ENCODE assay signal across 22 cellular contexts in genomic region chr20:9262653-9263194, GRCh38.
A peak's percentile ranks its signal among the peaks of the same experiment; 100 is the strongest.
DNase-seq lines count a peak whose midpoint lies in the region; ATAC-seq and TF ChIP-seq lines count a peak whose summit lies in the region.
"Had no signal": no experiment of that assay in that cellular context is flagged by ENCODE, and none has a peak within 500 bp of the region (broad histone marks: within the 10 kb centered on the region; RNA-seq: fewer than 3 reads in every experiment).

No MANE protein-coding gene starts in this region.

- H3K9me3 Mint-ChIP-seq in effector memory CD8-positive, alpha-beta T cell = no peaks in the 10 kb centered on the region
- H3K9me3 Mint-ChIP-seq: GM23338 had no signal

- H3K9me3 ChIP-seq in lung (ENCODE audit: control insufficient read depth in 2 of 2, insufficient read depth in 1 of 2, low read length in 1 of 2) = no peaks in the 10 kb centered on the region
- H3K9me3 ChIP-seq: BLaER1 treated with 17β-estradiol and CSF1 and Interleukin-3, amounts not matched to agents 10 nM and 100 nM; SJSA1 had no signal

- TF ChIP-seq CTCF in WI38 (IDR thresholded peaks at IDR 0.05; ENCODE audit: low read depth, low read length) = no peak
- TF ChIP-seq CTCF in fibroblast of villous mesenchyme (IDR thresholded peaks at IDR 0.05; ENCODE audit: insufficient read depth, low read depth, low read length) = no peak
- TF ChIP-seq CTCF in lung (IDR thresholded peaks at IDR 0.05; ENCODE audit: control extremely low read depth, extremely low read depth) = no peak

- DNase-seq in fibroblast of villous mesenchyme (ENCODE audit: low read depth) = peak; percentile 9
- DNase-seq in lung (ENCODE audit: low spot score) = no peak
- peak; percentile 60 for DNase-seq in superior temporal gyrus (ENCODE audit: extremely low spot score)
- DNase-seq in effector memory CD8-positive, alpha-beta T cell = no peak
- DNase-seq in T-helper 2 cell = no peak
- DNase-seq in NOMO-1 (lab: John Stamatoyannopoulos, UW; ENCODE audit: unreplicated experiment in 2 of 2) = no peak
- DNase-seq: activated CD4-positive, alpha-beta T cell treated with anti-CD3 and anti-CD28 coated beads, Interleukin-2, amount 50 U/mL, for 1 hour; activated T-cell treated with anti-CD3 and anti-CD28 coated beads, Interleukin-2, amount 50 U/mL, for 1 hour; caudate nucleus; DMS153; head of caudate nucleus; Kasumi-1; NCI-H1417; NCI-H446 treated with DMSO at 0.1 percent for 48 hours; stimulated activated CD4-positive, alpha-beta T cell treated with anti-CD3 and anti-CD28 coated beads, Interleukin-2, amount 100 ng/mL, for 24 hours; substantia nigra had no signal

- no peaks in the 10 kb centered on the region for H3K27me3 Mint-ChIP-seq in effector memory CD8-positive, alpha-beta T cell
- H3K27me3 Mint-ChIP-seq: activated naive CD8-positive, alpha-beta T cell had no signal

- H3K4me3 Mint-ChIP-seq in effector memory CD8-positive, alpha-beta T cell = no peak overlapping the region
- H3K4me3 Mint-ChIP-seq: activated naive CD8-positive, alpha-beta T cell; GM23338 had no signal

- peaks cover 2 to 24% of the 10 kb centered on the region in 2 donors for H3K4me1 ChIP-seq in lung (ENCODE audit: control insufficient read depth in 2 of 2, insufficient read depth in 2 of 2, low read length in 2 of 2)

- H3K4me1 Mint-ChIP-seq in effector memory CD8-positive, alpha-beta T cell (ENCODE audit: low read depth in 2 of 2) = no peaks in the 10 kb centered on the region

- peak overlapping the region; percentile 8 to 26 for H3K27ac ChIP-seq in lung (ENCODE audit: low read depth in 1 of 2, low read length in 1 of 2)
- H3K27ac ChIP-seq: BLaER1 treated with 17β-estradiol and CSF1 and Interleukin-3, amounts not matched to agents 10 nM and 100 nM; SJSA1 had no signal

- no peak for ATAC-seq in lung (ENCODE audit: insufficient read depth, low FRiP score)
- ATAC-seq in effector memory CD8-positive, alpha-beta T cell (replicated peaks) = no peak
- no peak for ATAC-seq in GM18517 (IDR thresholded peaks at IDR 0.05; ENCODE audit: unreplicated experiment)
- ATAC-seq: GM23338 had no signal

- H3K27ac Mint-ChIP-seq in effector memory CD8-positive, alpha-beta T cell = no peak overlapping the region
- H3K27ac Mint-ChIP-seq: activated naive CD8-positive, alpha-beta T cell; GM23338 had no signal

- H3K36me3 Mint-ChIP-seq in effector memory CD8-positive, alpha-beta T cell (ENCODE audit: insufficient read depth) = no peaks in the 10 kb centered on the region
- H3K36me3 Mint-ChIP-seq: activated naive CD8-positive, alpha-beta T cell had no signal

- peak overlapping the region; percentile 45 for H3K4me3 ChIP-seq in WI38 (ENCODE audit: low read depth, low read length)
- no peak overlapping the region for H3K4me3 ChIP-seq in fibroblast of villous mesenchyme (ENCODE audit: low read depth, low read length)
- H3K4me3 ChIP-seq in lung = no peak overlapping the region
- H3K4me3 ChIP-seq: BLaER1 treated with 17β-estradiol and CSF1 and Interleukin-3, amounts not matched to agents 10 nM and 100 nM; GM23338; SJSA1 had no signal

- H3K27me3 ChIP-seq in lung (ENCODE audit: control insufficient read depth, insufficient read depth) = no peaks in the 10 kb centered on the region
- H3K27me3 ChIP-seq: BLaER1 treated with 17β-estradiol and CSF1 and Interleukin-3, amounts not matched to agents 10 nM and 100 nM; SJSA1 had no signal

- WGBS in lung, 2 donors = 22 to 26% methylated on average over 3 of the region's 3 CpGs

- no peaks in the 10 kb centered on the region for H3K36me3 ChIP-seq in lung (ENCODE audit: control insufficient read depth in 2 of 2, insufficient read depth in 2 of 2, low read length in 2 of 2)
- H3K36me3 ChIP-seq: BLaER1 treated with 17β-estradiol and CSF1 and Interleukin-3, amounts not matched to agents 10 nM and 100 nM; SJSA1 had no signal

Comparison
In these comparisons a context has a peak if more than half of its experiments do, and no peak if none do; other contexts are left out.
1. DNase-seq: peak in fibroblast of villous mesenchyme (single experiment) and superior temporal gyrus (single experiment); none in lung (single experiment), effector memory CD8-positive, alpha-beta T cell (0 of 3), T-helper 2 cell (0 of 5) and NOMO-1 (0 of 2).